25 cellular contexts compared by ENCODE assay signal in genomic region chr6:14372738-14373484, GRCh38.
DNase-seq lines count a peak whose midpoint lies in the region; ATAC-seq and TF ChIP-seq lines count a peak whose summit lies in the region.
"Had no signal": no experiment of that assay in that cellular context is flagged by ENCODE, and none has a peak within 500 bp of the region (broad histone marks: within the 10 kb centered on the region; RNA-seq: fewer than 3 reads in every experiment).

No MANE protein-coding gene starts in this region.

- no peak for TF ChIP-seq CTCF in Loucy (conservative IDR thresholded peaks at IDR 0.05; ENCODE audit: low read length)
- no peak for TF ChIP-seq CTCF in tibial nerve (IDR thresholded peaks at IDR 0.05)

- no peaks in the 10 kb centered on the region for H3K36me3 ChIP-seq in Loucy (ENCODE audit: insufficient read depth, low read length)
- H3K36me3 ChIP-seq in Karpas-422 (ENCODE audit: insufficient read depth, low read length), result no peaks in the 10 kb centered on the region
- H3K36me3 ChIP-seq in tibial nerve, result no peaks in the 10 kb centered on the region
- H3K36me3 ChIP-seq: suprapubic skin, uterus had no signal

- 73 to 74% methylated on average over 7 of the region's 7 CpGs for WGBS in tibial nerve, 2 donors

- peaks cover 26% of the 10 kb centered on the region for H3K4me1 Mint-ChIP-seq in activated T-cell treated with anti-CD3 and anti-CD28 coated beads, Interleukin-2, amount 50 U/mL, for 4 hours (ENCODE audit: low read depth)
- peaks cover 21% of the 10 kb centered on the region for H3K4me1 Mint-ChIP-seq in activated T-helper 17 cell treated with anti-CD3 and anti-CD28 coated beads, Interleukin-2, amount 50 U/mL, for 72 hours

- H3K9me3 ChIP-seq in Loucy (ENCODE audit: insufficient read depth, low read depth, low read length) (no peaks in the 10 kb centered on the region), Karpas-422 (ENCODE audit: low read length) (no peaks in the 10 kb centered on the region), tibial nerve (no peaks in the 10 kb centered on the region)
- H3K9me3 ChIP-seq: body of pancreas, SK-N-SH, suprapubic skin, uterus had no signal

- H3K9me2 ChIP-seq in Loucy (replicated peaks; ENCODE audit: low read depth, low read length) (no peaks in the 10 kb centered on the region), Karpas-422 (replicated peaks; ENCODE audit: insufficient read depth, low read length) (no peaks in the 10 kb centered on the region)
- H3K9me2 ChIP-seq: SK-N-SH had no signal

- H3K27ac ChIP-seq in Karpas-422 (ENCODE audit: low read length) (no peak overlapping the region), tibial nerve (no peak overlapping the region)
- H3K27ac ChIP-seq: body of pancreas, C4-2B, dorsolateral prefrontal cortex, suprapubic skin, uterus had no signal

- H4K20me1 ChIP-seq in Loucy (ENCODE audit: insufficient read depth, low read length, poor library complexity, severe bottlenecking), result no peaks in the 10 kb centered on the region
- no peaks in the 10 kb centered on the region for H4K20me1 ChIP-seq in Karpas-422 (ENCODE audit: insufficient read depth, low read depth, low read length)

- H3F3A ChIP-seq in Loucy (ENCODE audit: low read depth), result no peaks in the 10 kb centered on the region; the same call in 1 of the 2 replicates

- no peaks in the 10 kb centered on the region for H3K27me3 Mint-ChIP-seq in activated T-cell treated with anti-CD3 and anti-CD28 coated beads, Interleukin-2, amount 50 U/mL, for 4 hours (ENCODE audit: low read depth)
- H3K27me3 Mint-ChIP-seq in activated T-helper 17 cell treated with anti-CD3 and anti-CD28 coated beads, Interleukin-2, amount 50 U/mL, for 72 hours, result peaks cover 3% of the 10 kb centered on the region

- no peak overlapping the region for H2AFZ ChIP-seq in Loucy (ENCODE audit: low read length)
- H2AFZ ChIP-seq in Karpas-422 (ENCODE audit: low read length), result no peak overlapping the region

- H3K9me3 Mint-ChIP-seq in activated T-cell treated with anti-CD3 and anti-CD28 coated beads, Interleukin-2, amount 50 U/mL, for 4 hours, result no peaks in the 10 kb centered on the region
- no peaks in the 10 kb centered on the region for H3K9me3 Mint-ChIP-seq in activated T-helper 17 cell treated with anti-CD3 and anti-CD28 coated beads, Interleukin-2, amount 50 U/mL, for 72 hours

- TF ChIP-seq POLR2A in tibial nerve (IDR thresholded peaks at IDR 0.05), result no peak

- no peak overlapping the region for H3K4me3 Mint-ChIP-seq in activated T-cell treated with anti-CD3 and anti-CD28 coated beads, Interleukin-2, amount 50 U/mL, for 4 hours
- peak overlapping the region; percentile 62 for H3K4me3 Mint-ChIP-seq in activated T-helper 17 cell treated with anti-CD3 and anti-CD28 coated beads, Interleukin-2, amount 50 U/mL, for 72 hours

- peak overlapping the region; percentile 85 for H3K27ac Mint-ChIP-seq in activated T-helper 17 cell treated with anti-CD3 and anti-CD28 coated beads, Interleukin-2, amount 50 U/mL, for 72 hours

- no peaks in the 10 kb centered on the region for H3K36me3 Mint-ChIP-seq in activated T-cell treated with anti-CD3 and anti-CD28 coated beads, Interleukin-2, amount 50 U/mL, for 4 hours (ENCODE audit: insufficient read depth)
- H3K36me3 Mint-ChIP-seq in activated T-helper 17 cell treated with anti-CD3 and anti-CD28 coated beads, Interleukin-2, amount 50 U/mL, for 72 hours (ENCODE audit: low read depth), result no peaks in the 10 kb centered on the region

- ATAC-seq in activated T-cell treated with anti-CD3 and anti-CD28 coated beads, Interleukin-2, amount 50 U/mL, for 4 hours, result peak; percentile 10 to 23
- peak; percentile 46 for ATAC-seq in activated T-helper 17 cell treated with anti-CD3 and anti-CD28 coated beads, Interleukin-2, amount 50 U/mL, for 72 hours (replicated peaks)
- ATAC-seq in stimulated activated naive CD8-positive, alpha-beta T cell treated with anti-CD3 and anti-CD28 coated beads, Interleukin-15, Interleukin-2, amounts not matched to agents 100 U/mL and 50 U/mL, for 24 hours, result peak; percentile 15
- no peak for ATAC-seq in HG02798 (IDR thresholded peaks at IDR 0.05; ENCODE audit: poor library complexity, unreplicated experiment)
- ATAC-seq: body of pancreas had no signal

- no peak for DNase-seq in activated T-cell treated with anti-CD3 and anti-CD28 coated beads, Interleukin-2, amount 50 U/mL, for 4 hours
- DNase-seq in activated T-cell treated with anti-CD3 and anti-CD28 coated beads, Interleukin-2, amount 50 U/mL, for 1 hour, result no peak
- no peak for DNase-seq in stimulated activated naive CD8-positive, alpha-beta T cell treated with anti-CD3 and anti-CD28 coated beads, Interleukin-15, Interleukin-2, amounts not matched to agents 100 U/mL and 50 U/mL, for 24 hours
- DNase-seq in Karpas-422 (no peak), tibial nerve (ENCODE audit: low spot score in 2 of 2) (no peak)
- DNase-seq: activated CD4-positive, alpha-beta T cell treated with anti-CD3 and anti-CD28 coated beads, Interleukin-2, amount 50 U/mL, for 4 hours; activated CD8-positive, alpha-beta memory T cell treated with anti-CD3 and anti-CD28 coated beads, Interleukin-2, amount 50 U/mL, for 48 hours; activated gamma-delta T cell treated with Interleukin-2 at 50 U/mL for 16 hours; body of pancreas; Calu3; cerebellar nuclear complex; dorsolateral prefrontal cortex; HCEC 1CT; kidney glomerular epithelial cell; NCI-H1092 treated with DMSO at 0.1 percent for 48 hours; NCI-H2107; NCI-H526; SK-N-SH; uterus had no signal

- TF ChIP-seq EP300 in tibial nerve (IDR thresholded peaks at IDR 0.05), result no peak

- H3K4me2 ChIP-seq in Loucy (ENCODE audit: low read depth, low read length, poor library complexity, severe bottlenecking) (no peak overlapping the region), Karpas-422 (ENCODE audit: low read depth, low read length, poor library complexity, severe bottlenecking) (no peak overlapping the region)
- H3K4me2 ChIP-seq: SK-N-SH had no signal

- H3K4me1 ChIP-seq in Loucy (ENCODE audit: insufficient read depth, low read length, poor library complexity, severe bottlenecking), result peaks cover 75% of the 10 kb centered on the region
- H3K4me1 ChIP-seq in Karpas-422 (ENCODE audit: low read length), result 0 out of 2 replicates have a peak, but pooled peaks cover 4% of the 10 kb centered on the region
- H3K4me1 ChIP-seq in tibial nerve, result no peaks in the 10 kb centered on the region
- H3K4me1 ChIP-seq: body of pancreas, suprapubic skin, uterus had no signal

- H3K27me3 ChIP-seq in Loucy (ENCODE audit: insufficient read depth, low read length, poor library complexity, severe bottlenecking), result no peaks in the 10 kb centered on the region
- no peaks in the 10 kb centered on the region for H3K27me3 ChIP-seq in Karpas-422 (ENCODE audit: low read length)
- H3K27me3 ChIP-seq in tibial nerve, result no peaks in the 10 kb centered on the region
- H3K27me3 ChIP-seq: body of pancreas, suprapubic skin, uterus had no signal

- peak overlapping the region; percentile 31 for H3K9ac ChIP-seq in Loucy (ENCODE audit: low read depth, low read length, poor library complexity, severe bottlenecking)
- H3K9ac ChIP-seq in Karpas-422 (ENCODE audit: low read length), result no peak overlapping the region
- H3K9ac ChIP-seq: SK-N-SH had no signal

- H3K79me2 ChIP-seq in Loucy (ENCODE audit: insufficient read depth, low read length), result no peaks in the 10 kb centered on the region
- H3K79me2 ChIP-seq in Karpas-422 (ENCODE audit: low read length), result no peaks in the 10 kb centered on the region

- no peak overlapping the region for H3K4me3 ChIP-seq in Loucy (ENCODE audit: low read length, poor library complexity, severe bottlenecking)
- H3K4me3 ChIP-seq in Karpas-422 (ENCODE audit: low read length), result no peak overlapping the region
- H3K4me3 ChIP-seq in tibial nerve, result no peak overlapping the region
- H3K4me3 ChIP-seq: body of pancreas, dorsolateral prefrontal cortex, lung, suprapubic skin, uterus had no signal
